Comparison of ENCODE assay signal across 1 cellular context in the genomic region with DNA sequence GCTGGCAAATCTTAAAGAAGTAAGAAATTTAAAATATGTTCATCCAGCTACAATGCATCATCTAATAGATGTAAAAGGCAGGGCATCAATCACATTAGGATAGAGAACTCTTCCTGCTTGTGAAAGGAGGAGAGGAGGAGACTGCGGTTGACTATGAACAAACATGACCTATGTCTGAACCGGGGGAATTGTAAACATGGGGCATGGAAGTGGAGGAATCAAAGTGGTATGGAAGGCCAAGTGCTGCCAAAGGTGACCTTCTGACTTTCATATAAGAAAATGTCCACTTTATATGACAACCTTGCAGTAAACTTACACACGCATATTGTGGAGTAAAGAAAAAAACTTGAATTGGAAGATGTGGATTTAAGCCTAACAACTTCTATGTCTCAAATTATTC.
A peak's percentile ranks its signal among the peaks of the same experiment; 100 is the strongest.
TF ChIP-seq lines count a peak whose summit lies in the region.

No MANE protein-coding gene starts in this region.

TF ChIP-seq in HepG2, 621 proteins besides CTCF, POLR2A, EP300 and RAD21 (continued from another document):
- peak; percentile 93 for TF ChIP-seq RARA (CRISPR knock-in tag; IDR thresholded peaks at IDR 0.05)
- peak; percentile 42; the same call in 1 of the 2 replicates for TF ChIP-seq CBFB (CRISPR knock-in tag; IDR thresholded peaks at IDR 0.05)
- no peak for TF ChIP-seq ZNF354B (CRISPR knock-in tag; IDR thresholded peaks at IDR 0.05)
- TF ChIP-seq ZBTB42 (CRISPR knock-in tag; IDR thresholded peaks at IDR 0.05), result no peak
- TF ChIP-seq FOXA3 (CRISPR knock-in tag; IDR thresholded peaks at IDR 0.05), result peak; percentile 47; the same call in 1 of the 2 replicates
- TF ChIP-seq FOXA1 (IDR thresholded peaks at IDR 0.05), result no peak
- TF ChIP-seq FOXA1 (CRISPR knock-in tag; IDR thresholded peaks at IDR 0.05), result peak; percentile 65
